In the genomic region with DNA sequence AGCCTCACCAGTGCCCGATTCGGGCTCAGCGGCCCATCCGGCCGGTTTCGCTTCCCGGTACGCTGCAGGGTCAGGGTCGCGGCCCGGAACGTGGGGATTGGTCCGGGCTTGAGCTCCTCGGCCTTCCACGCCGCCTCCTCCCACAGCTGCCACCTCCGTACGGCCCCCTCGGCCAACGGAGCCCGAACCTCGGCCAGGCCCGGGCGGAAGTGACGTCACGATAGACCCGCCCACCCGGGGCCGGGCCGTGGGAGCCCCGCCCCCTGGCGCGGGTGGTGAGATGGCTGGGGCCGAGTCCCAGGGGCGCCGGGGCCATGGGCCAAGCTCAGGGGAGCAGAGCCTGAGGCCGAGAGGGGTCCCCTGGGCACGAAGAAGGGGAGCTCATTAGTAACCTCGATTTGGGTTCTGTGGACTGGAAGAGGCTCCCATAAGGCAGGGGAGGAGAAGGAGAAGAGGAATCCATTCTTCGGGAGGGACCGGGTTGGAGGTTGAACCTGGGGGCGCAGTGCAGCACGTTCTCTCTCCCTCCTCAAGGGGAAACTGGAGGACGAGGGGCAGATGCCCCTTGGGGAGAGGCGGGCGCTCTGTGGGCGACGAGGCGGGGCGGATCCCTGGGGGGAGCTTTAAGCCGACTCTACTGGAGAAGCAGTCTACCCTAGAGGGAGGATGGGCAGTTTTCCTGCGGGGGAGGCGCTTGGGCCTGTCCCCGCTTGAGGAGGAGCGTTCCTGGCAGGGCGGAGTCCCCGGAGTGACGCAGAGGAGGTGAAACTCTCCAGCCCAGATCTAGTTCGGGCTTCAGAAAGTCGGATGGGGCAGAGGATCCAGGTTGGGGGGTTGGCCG, we compare ENCODE assay signal across 8 cellular contexts. TPM values are rescaled to one million over a fixed set of nuclear protein-coding genes. Genes with fewer than 3 reads are reported as not detected.
A peak's percentile ranks its signal among the peaks of the same experiment; 100 is the strongest.
DNase-seq lines count a peak whose midpoint lies in the region; ATAC-seq and TF ChIP-seq lines count a peak whose summit lies in the region.

A gene with protein sequence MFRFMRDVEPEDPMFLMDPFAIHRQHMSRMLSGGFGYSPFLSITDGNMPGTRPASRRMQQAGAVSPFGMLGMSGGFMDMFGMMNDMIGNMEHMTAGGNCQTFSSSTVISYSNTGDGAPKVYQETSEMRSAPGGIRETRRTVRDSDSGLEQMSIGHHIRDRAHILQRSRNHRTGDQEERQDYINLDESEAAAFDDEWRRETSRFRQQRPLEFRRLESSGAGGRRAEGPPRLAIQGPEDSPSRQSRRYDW (minus strand): TSS at position 211 of the 841 bp plus-strand sequence. CDS start 807 bp downstream, outside the sequence.

- TF ChIP-seq CTCF in HFFc6 (IDR thresholded peaks at IDR 0.05): no peak
- peak; percentile 87 for TF ChIP-seq CTCF in NB4 (IDR thresholded peaks at IDR 0.05; ENCODE audit: low read depth, low read length)
- peak in 1 of 4 experiments; percentile 96 for TF ChIP-seq CTCF in gastroesophageal sphincter (IDR thresholded peaks at IDR 0.05)

- peak within 1 kb of the TSS; percentile 100 for H3K27ac Mint-ChIP-seq in HFFc6
- H3K27ac Mint-ChIP-seq in activated naive CD4-positive, alpha-beta T cell treated with anti-CD3 and anti-CD28 coated beads, Interleukin-2, amount 10 ng/mL, durations not matched to agents 7 days and 5 days: peak within 1 kb of the TSS; percentile 97

- peaks cover 39% of the 10 kb centered on the region for H3K36me3 ChIP-seq in SK-N-MC (ENCODE audit: insufficient read depth, low read length)
- peaks cover 0 to 39% of the 10 kb centered on the region in 2 donors for H3K36me3 ChIP-seq in gastroesophageal sphincter

- TF ChIP-seq EP300 in gastroesophageal sphincter (IDR thresholded peaks at IDR 0.05): no peak

- peak; percentile 98 for DNase-seq in GM04504 (ENCODE audit: low read depth)
- peak; percentile 99 for DNase-seq in HFFc6
- DNase-seq in NB4 (ENCODE audit: low read depth): peak; percentile 98
- peak; percentile 97 for DNase-seq in SK-N-MC (ENCODE audit: low read depth, low spot score)
- DNase-seq in activated naive CD4-positive, alpha-beta T cell treated with anti-CD3 and anti-CD28 coated beads, Interleukin-2, amount 10 ng/mL, durations not matched to agents 7 days and 5 days: peak; percentile 99
- DNase-seq in non-pigmented ciliary epithelial cell (ENCODE audit: low read depth): peak; percentile 97
- DNase-seq in superior temporal gyrus (ENCODE audit: extremely low spot score): peak; percentile 97

- peak; percentile 97 for ATAC-seq in gastroesophageal sphincter

- H3K4me1 ChIP-seq in gastroesophageal sphincter: peaks cover 0 to 44% (median 10%) of the 10 kb centered on the region in 3 donors

- H3K27me3 ChIP-seq in gastroesophageal sphincter: no peaks in the 10 kb centered on the region

- H3K9me3 Mint-ChIP-seq in HFFc6: no peaks in the 10 kb centered on the region
- no peaks in the 10 kb centered on the region for H3K9me3 Mint-ChIP-seq in activated naive CD4-positive, alpha-beta T cell treated with anti-CD3 and anti-CD28 coated beads, Interleukin-2, amount 10 ng/mL, durations not matched to agents 7 days and 5 days

- H3K4me3 Mint-ChIP-seq in HFFc6: peak within 1 kb of the TSS; percentile 96
- H3K4me3 Mint-ChIP-seq in activated naive CD4-positive, alpha-beta T cell treated with anti-CD3 and anti-CD28 coated beads, Interleukin-2, amount 10 ng/mL, durations not matched to agents 7 days and 5 days: peak within 1 kb of the TSS; percentile 89

- peak within 1 kb of the TSS; percentile 99 for H3K9ac ChIP-seq in SK-N-MC (ENCODE audit: insufficient read length)

- H3K36me3 Mint-ChIP-seq in HFFc6 (ENCODE audit: low read depth): peaks cover 24% of the 10 kb centered on the region
- H3K36me3 Mint-ChIP-seq in activated naive CD4-positive, alpha-beta T cell treated with anti-CD3 and anti-CD28 coated beads, Interleukin-2, amount 10 ng/mL, durations not matched to agents 7 days and 5 days: peaks cover 31% of the 10 kb centered on the region

- H3K27me3 Mint-ChIP-seq in HFFc6 (ENCODE audit: insufficient read depth): peaks cover 5% of the 10 kb centered on the region
- peaks cover 28% of the 10 kb centered on the region for H3K27me3 Mint-ChIP-seq in activated naive CD4-positive, alpha-beta T cell treated with anti-CD3 and anti-CD28 coated beads, Interleukin-2, amount 10 ng/mL, durations not matched to agents 7 days and 5 days

- peaks cover 27% of the 10 kb centered on the region for H3K4me1 Mint-ChIP-seq in HFFc6 (ENCODE audit: low read depth)
- peaks cover 39% of the 10 kb centered on the region for H3K4me1 Mint-ChIP-seq in activated naive CD4-positive, alpha-beta T cell treated with anti-CD3 and anti-CD28 coated beads, Interleukin-2, amount 10 ng/mL, durations not matched to agents 7 days and 5 days

- H3K9me3 ChIP-seq in SK-N-MC (ENCODE audit: low read depth, low read length) (no peaks in the 10 kb centered on the region), gastroesophageal sphincter (no peaks in the 10 kb centered on the region)

- H3K27ac ChIP-seq in SK-N-MC (peak within 1 kb of the TSS; percentile 99), gastroesophageal sphincter (peak within 1 kb of the TSS; percentile 94 to 99 (median 96))

- CTCF ChIA-PET in activated naive CD4-positive, alpha-beta T cell treated with anti-CD3 and anti-CD28 coated beads, Interleukin-2, amount 10 ng/mL, durations not matched to agents 7 days and 5 days (lab: Charles Lee): interaction anchor here (0.5 to 5.0 kb wide), 31 partner anchors 8 to 317 kb away, joined by 3 to 91 read pairs (median 5); a partner anchor contains a TSS

- WGBS in gastroesophageal sphincter (ENCODE audit: low coverage in 1 of 2), 2 donors: 0% methylated on average over 4 to 10 of the region's 61 CpGs

- H3K4me3 ChIP-seq in NB4 (ENCODE audit: low read depth, low read length): peak within 1 kb of the TSS; percentile 83
- H3K4me3 ChIP-seq in SK-N-MC: peak within 1 kb of the TSS; percentile 99
- H3K4me3 ChIP-seq in gastroesophageal sphincter: peak within 1 kb of the TSS; percentile 80 to 96

- TF ChIP-seq POLR2A in NB4 (IDR thresholded peaks at IDR 0.05; ENCODE audit: extremely low read depth, insufficient read length): peak; percentile 89
- peak; percentile 92 to 93 for TF ChIP-seq POLR2A in gastroesophageal sphincter (IDR thresholded peaks at IDR 0.05)

RNA-seq across cellular contexts. Expression of the gene that starts here (rescaled TPM):
- 100 to 1,000 TPM; 273 to 329 (median 298) TPM for total RNA-seq in HFFc6 (2021; fragmentation: NEBNext Ultra II Directional; extraction: Animal tissue kit (Norgen Biotek cat#: 25700))
- 100 to 1,000 TPM; 140 to 290 (median 216) TPM for total RNA-seq in gastroesophageal sphincter

Comparison
In these comparisons a context has a peak if more than half of its experiments do, and no peak if none do; other contexts are left out.
1. Peak in every context shown above with its lines: DNase-seq, ATAC-seq, H3K4me3 ChIP-seq and H3K27ac ChIP-seq.